In the genomic region with DNA sequence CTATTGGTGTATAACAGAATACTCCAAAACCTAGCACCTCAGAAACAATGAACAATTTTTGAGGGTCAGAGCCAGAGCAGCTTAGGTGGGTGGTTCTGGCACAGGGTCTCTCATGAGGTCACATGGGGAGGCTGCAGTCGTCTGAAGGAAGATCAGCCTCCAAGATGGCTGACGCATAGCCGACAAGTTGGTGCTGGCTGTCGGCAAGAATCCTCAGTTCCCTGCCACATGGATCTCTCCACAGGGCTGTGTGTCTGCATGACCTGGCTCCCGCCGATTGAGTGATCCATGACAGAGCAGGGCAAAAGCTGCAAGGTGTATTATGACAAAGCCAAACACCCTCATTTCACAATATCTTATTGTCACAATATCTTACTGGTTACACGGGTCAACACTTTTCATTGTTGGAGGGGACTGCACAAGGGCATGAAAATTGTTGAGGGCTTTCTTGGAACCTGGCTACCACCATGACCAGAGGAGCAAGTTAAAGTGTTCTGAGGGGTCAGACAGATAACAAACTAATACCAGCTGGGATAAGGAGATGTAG, we compare ENCODE assay signal across 13 cellular contexts. TPM values are rescaled to one million over a fixed set of nuclear protein-coding genes. Genes with fewer than 3 reads are reported as not detected.
DNase-seq lines count a peak whose midpoint lies in the region; ATAC-seq, FAIRE-seq and TF ChIP-seq lines count a peak whose summit lies in the region.
"Had no signal": no experiment of that assay in that cellular context is flagged by ENCODE, and none has a peak within 500 bp of the region (broad histone marks: within the 10 kb centered on the region; RNA-seq: fewer than 3 reads in every experiment).

No MANE protein-coding gene starts in this region.

- H2AK5ac ChIP-seq in H1 (ENCODE audit: low read depth, low read length) (peak overlapping the region; percentile 7; the same call in 1 of the 2 replicates), trophoblast cell (ENCODE audit: low read length) (no peak overlapping the region)

- H2BK120ac ChIP-seq in H1 (replicated peaks; ENCODE audit: low read depth, low read length), result no peak overlapping the region
- H2BK120ac ChIP-seq in trophoblast cell (ENCODE audit: insufficient read depth, low read length, poor library complexity), result no peak overlapping the region

- no peak overlapping the region for H3K56ac ChIP-seq in H1 (replicated peaks; ENCODE audit: insufficient read length, low read depth, low read length)

- no peak overlapping the region for H4K5ac ChIP-seq in H1 (ENCODE audit: insufficient read length, low read depth, low read length)

- H3K4me1 ChIP-seq in DND-41 (ENCODE audit: insufficient read depth, low read length) (peaks cover 36% of the 10 kb centered on the region), H1 (replicated peaks in 1 of 4; ENCODE audit: control insufficient read depth in 3 of 4, insufficient read depth in 4 of 4, low read length in 3 of 4) (peaks cover 0 to 6% (median 1%) of the 10 kb centered on the region in 4 experiments; a peak in 4 of 7 replicates), trophoblast cell (ENCODE audit: control insufficient read depth in 1 of 2, insufficient read depth in 2 of 2, low read length in 2 of 2) (peaks cover 8 to 24% of the 10 kb centered on the region in 2 experiments)

- no peak overlapping the region for H3K18ac ChIP-seq in H1 (ENCODE audit: extremely low read depth, low read length)
- H3K18ac ChIP-seq in trophoblast cell (ENCODE audit: low read length), result no peak overlapping the region

- H2BK12ac ChIP-seq in H1 (ENCODE audit: low read depth, low read length), result no peak overlapping the region
- H2BK12ac ChIP-seq in trophoblast cell (ENCODE audit: low read length), result no peak overlapping the region

- H3K23me2 ChIP-seq in H1 (ENCODE audit: low read depth, low read length), result peaks cover 5% of the 10 kb centered on the region

- H2BK5ac ChIP-seq in H1 (ENCODE audit: low read depth, low read length), result no peak overlapping the region
- no peak overlapping the region for H2BK5ac ChIP-seq in trophoblast cell (ENCODE audit: low read depth, low read length, poor library complexity)

- no peak for FAIRE-seq in H1 (lab: Jason Lieb, UNC)
- FAIRE-seq: endometrium had no signal

- no peak for TF ChIP-seq CTCF in DND-41 (IDR thresholded peaks at IDR 0.05; ENCODE audit: borderline replicate concordance, extremely low read depth, low read length, poor library complexity, severe bottlenecking)
- no peak for TF ChIP-seq CTCF in RWPE1 (conservative IDR thresholded peaks at IDR 0.05; ENCODE audit: low read depth)
- TF ChIP-seq CTCF in H1 (IDR thresholded peaks at IDR 0.05; ENCODE audit: control extremely low read depth in 1 of 3, insufficient read depth in 1 of 3, low read depth in 1 of 3, low read length in 3 of 3), result no peak

- TF ChIP-seq POLR2A in H1 (IDR thresholded peaks at IDR 0.05; ENCODE audit: control extremely low read depth in 1 of 2, low read depth in 2 of 2, low read length in 2 of 2), result no peak

- ATAC-seq in DND-41 (ENCODE audit: insufficient read depth, low read depth), result no peak
- ATAC-seq in GM21786 (IDR thresholded peaks at IDR 0.05; ENCODE audit: unreplicated experiment), result no peak
- ATAC-seq in HG03565 (IDR thresholded peaks at IDR 0.05; ENCODE audit: unreplicated experiment), result no peak
- ATAC-seq: body of pancreas had no signal

- no peak overlapping the region for H4K12ac ChIP-seq in trophoblast cell (ENCODE audit: low read depth, low read length)

- H3K9ac ChIP-seq in DND-41 (ENCODE audit: low read depth, low read length) (no peak overlapping the region; the same call in 1 of the 2 replicates), H1 (replicated peaks in 1 of 4; ENCODE audit: extremely low read depth in 1 of 4, low read depth in 3 of 4, low read length in 3 of 4) (no peak overlapping the region), trophoblast cell (ENCODE audit: low read length) (no peak overlapping the region)

- H3K4ac ChIP-seq in H1 (replicated peaks; ENCODE audit: insufficient read length, low read depth, low read length), result no peak overlapping the region
- peak overlapping the region; percentile 94 for H3K4ac ChIP-seq in trophoblast cell (ENCODE audit: low read depth, low read length)

- H4K91ac ChIP-seq in H1 (replicated peaks; ENCODE audit: insufficient read length, low read length) (no peak overlapping the region), trophoblast cell (ENCODE audit: low read depth, low read length) (no peak overlapping the region)

- CTCF ChIA-PET in RWPE1 (lab: Yijun Ruan, JAX), result interaction anchor here (0.6 kb wide), 1 partner anchor 625 kb away, joined by 3 read pairs; no protein-coding TSS in a partner anchor
- CTCF ChIA-PET in H1 (lab: Charles Lee; ENCODE audit: partially characterized antibody), result interaction anchor here (0.6 to 1.1 kb wide), 3 partner anchors 17 to 409 kb away, joined by 3 to 4 read pairs (median 3); no protein-coding TSS in a partner anchor

- POLR2A ChIA-PET in RWPE1 (lab: Yijun Ruan, JAX; ENCODE audit: low non-redundant PET), result no interaction called here
- POLR2A ChIA-PET in H1 (lab: Charles Lee; ENCODE audit: partially characterized antibody), result interaction anchor here (4.3 kb wide), 1 partner anchor 19 kb away, joined by 26 read pairs; the partner anchor contains the start of gene MYL12A

- H2AFZ ChIP-seq in DND-41 (ENCODE audit: low read depth, low read length), result no peak overlapping the region
- H2AFZ ChIP-seq in H1 (ENCODE audit: low read length), result no peak overlapping the region
- H2AFZ ChIP-seq in trophoblast cell (ENCODE audit: insufficient read depth, low read length, poor library complexity), result no peak overlapping the region

- H3K4me3 ChIP-seq in DND-41 (ENCODE audit: low read depth in 1 of 2, low read length in 2 of 2) (no peak overlapping the region), H1 (ENCODE audit: extremely low read depth in 1 of 4, insufficient read depth in 2 of 4, low read depth in 3 of 4, low read length in 4 of 4) (no peak overlapping the region), trophoblast cell (ENCODE audit: low read depth, low read length) (no peak overlapping the region)
- H3K4me3 ChIP-seq: body of pancreas had no signal

- H3K27me3 ChIP-seq in DND-41 (ENCODE audit: insufficient read depth, low read length, poor library complexity), result no peaks in the 10 kb centered on the region
- no peaks in the 10 kb centered on the region for H3K27me3 ChIP-seq in H1 (replicated peaks in 1 of 4; ENCODE audit: control insufficient read depth in 3 of 4, extremely low read depth in 1 of 4, insufficient read depth in 3 of 4, low read length in 3 of 4)
- H3K27me3 ChIP-seq in trophoblast cell (ENCODE audit: insufficient read depth, low read length), result no peaks in the 10 kb centered on the region
- H3K27me3 ChIP-seq: body of pancreas had no signal

- DNase-seq in DND-41 (no peak), RWPE1 (ENCODE audit: low spot score) (peak; percentile 54), H1 (ENCODE audit: low read depth in 1 of 2, low spot score in 2 of 2) (no peak), trophoblast cell (no peak), NCI-H2107 (lab: John Stamatoyannopoulos, UW) (no peak)
- DNase-seq: HCEC 1CT; hypothalamus; NCI-H2081 treated with DMSO at 0.1 percent for 48 hours; stimulated activated CD4-positive, alpha-beta T cell treated with anti-CD3 and anti-CD28 coated beads, Interleukin-4, amount 100 ng/mL, for 4 hours had no signal

- H3K36me3 ChIP-seq in DND-41 (ENCODE audit: insufficient read depth, low read length) (peaks cover 6% of the 10 kb centered on the region; the same call in 1 of the 2 replicates), H1 (ENCODE audit: control insufficient read depth in 2 of 4, insufficient read depth in 4 of 4, low read length in 3 of 4) (no peaks in the 10 kb centered on the region), trophoblast cell (ENCODE audit: control insufficient read depth in 1 of 2, insufficient read depth in 2 of 2, low read length in 2 of 2) (peaks cover 3 to 4% of the 10 kb centered on the region in 2 experiments)

- H3K4me2 ChIP-seq in DND-41 (ENCODE audit: insufficient read depth, low read length) (peak overlapping the region; percentile 21; the same call in 1 of the 2 replicates), H1 (ENCODE audit: insufficient read depth in 1 of 2, low read depth in 2 of 2, low read length in 2 of 2) (no peak overlapping the region), trophoblast cell (ENCODE audit: low read length) (no peak overlapping the region)

- peaks cover 100% of the 10 kb centered on the region for H3K79me2 ChIP-seq in DND-41 (ENCODE audit: insufficient read depth, low read length)
- H3K79me2 ChIP-seq in H1 (ENCODE audit: control insufficient read depth in 1 of 2, insufficient read depth in 2 of 2, low read length in 2 of 2), result peaks cover 54 to 89% of the 10 kb centered on the region in 2 experiments
- H3K79me2 ChIP-seq in trophoblast cell (ENCODE audit: control insufficient read depth, insufficient read depth, low read length, poor library complexity), result peaks cover 35% of the 10 kb centered on the region

- TF ChIP-seq RAD21 in H1 (IDR thresholded peaks at IDR 0.05 in 1 of 2, conservative IDR thresholded peaks at IDR 0.05 in 1 of 2; ENCODE audit: low read depth in 2 of 2, low read length in 2 of 2), result no peak

- H3K9me3 ChIP-seq in DND-41 (ENCODE audit: insufficient read depth, low read length, severe bottlenecking) (no peaks in the 10 kb centered on the region), H1 (ENCODE audit: insufficient read depth in 2 of 2, low read depth in 1 of 2, low read length in 1 of 2) (no peaks in the 10 kb centered on the region), trophoblast cell (ENCODE audit: insufficient read depth, low read depth, low read length) (no peaks in the 10 kb centered on the region)
- H3K9me3 ChIP-seq: body of pancreas had no signal

- no peak overlapping the region for H3K14ac ChIP-seq in H1 (ENCODE audit: insufficient read length)
- no peak overlapping the region for H3K14ac ChIP-seq in trophoblast cell (ENCODE audit: low read length)

- H2BK15ac ChIP-seq in H1 (ENCODE audit: low read length), result no peak overlapping the region

- H2BK20ac ChIP-seq in H1 (ENCODE audit: low read length), result no peak overlapping the region

- H3K79me1 ChIP-seq in H1 (ENCODE audit: low read depth, low read length) (peaks cover 8% of the 10 kb centered on the region), trophoblast cell (ENCODE audit: low read length) (peaks cover 15% of the 10 kb centered on the region)

- no peak for TF ChIP-seq EP300 in H1 (IDR thresholded peaks at IDR 0.05; ENCODE audit: borderline replicate concordance in 1 of 2, low read depth in 2 of 2, low read length in 2 of 2)

- H4K20me1 ChIP-seq in DND-41 (ENCODE audit: insufficient read depth, low read length) (peaks cover 74% of the 10 kb centered on the region), H1 (replicated peaks in 1 of 2; ENCODE audit: control insufficient read depth in 1 of 2, insufficient read depth in 2 of 2, low read length in 2 of 2) (peaks cover 6 to 29% of the 10 kb centered on the region in 2 experiments)

- 68% methylated on average over 7 of the region's 7 CpGs; no CpG with 5 or more reads in 1 of the 2 experiments for WGBS in H1 (ENCODE audit: extremely low coverage in 1 of 2, insufficient coverage in 1 of 2, insufficient read length in 1 of 2, insufficient replicate concordance in 2 of 2, low coverage in 1 of 2, low lambda C conversion rate in 2 of 2, missing lambda C conversion rate in 1 of 2), 2 experiments
- WGBS in trophoblast cell (ENCODE audit: extremely low coverage, insufficient coverage, insufficient read length), result no CpG with 5 or more reads among the region's 7 CpGs

- no peak overlapping the region for H3K23ac ChIP-seq in H1 (ENCODE audit: insufficient read length)
- H3K23ac ChIP-seq in trophoblast cell (ENCODE audit: low read length), result no peak overlapping the region

- H4K8ac ChIP-seq in H1 (ENCODE audit: extremely low read depth, insufficient read depth, low read length) (no peak overlapping the region; the same call in 1 of the 2 replicates), trophoblast cell (ENCODE audit: low read depth, low read length) (no peak overlapping the region)

- H3K27ac ChIP-seq in DND-41 (ENCODE audit: low read length) (no peak overlapping the region), RWPE1 (peak overlapping the region; percentile 75), H1 (ENCODE audit: low read depth, low read length) (no peak overlapping the region; the same call in 1 of the 2 replicates), trophoblast cell (ENCODE audit: low read depth, low read length) (no peak overlapping the region)
- H3K27ac ChIP-seq: body of pancreas had no signal

RNA-seq across cellular contexts. Expression of gene MYL12B, which starts 4.2 kb away (rescaled TPM):
- total RNA-seq in H1 (2021; fragmentation: NEBNext Ultra II Directional; extraction: Animal tissue kit (Norgen Biotek cat#: 25700)), result 164 and 174 TPM in 2 replicates
- 100 and 188 TPM in 2 replicates for polyA plus RNA-seq in H1 (2011; rRNA removed)
- polyA plus RNA-seq in H1 (2011; cell fraction: cytosol; rRNA removed), result 199 TPM
- 56.0 TPM for polyA plus RNA-seq in H1 (2011; cell fraction: nucleus; rRNA removed)
- polyA plus RNA-seq in H1 (2012, experiment 1 of 2), result 177 to 224 TPM (median 188 TPM) in 4 replicates
- 35.3 TPM for polyA plus RNA-seq in H1 (2012, experiment 2 of 2)
- 207 TPM for polyA plus RNA-seq in H1 (2013, experiment 1 of 2)
- polyA plus RNA-seq in H1 (2013, experiment 2 of 2), result 203 TPM
- 82.3 and 109 TPM in 2 replicates for polyA minus RNA-seq in H1 (2011; rRNA and poly(A)+ RNA removed)
- 64.8 TPM for polyA minus RNA-seq in H1 (2011; cell fraction: cytosol; rRNA and poly(A)+ RNA removed)
- 41.4 TPM for polyA minus RNA-seq in H1 (2011; cell fraction: nucleus; rRNA and poly(A)+ RNA removed)
- polyA plus RNA-seq in trophoblast cell (2013), result 559 and 577 TPM in 2 replicates

RNA-seq across cellular contexts. Expression of gene MYL12A, which starts 18.5 kb away (rescaled TPM):
- total RNA-seq in H1 (2021; fragmentation: NEBNext Ultra II Directional; extraction: Animal tissue kit (Norgen Biotek cat#: 25700)), result 238 and 247 TPM in 2 replicates
- 88.4 and 188 TPM in 2 replicates for polyA plus RNA-seq in H1 (2011; rRNA removed)
- 203 TPM for polyA plus RNA-seq in H1 (2011; cell fraction: cytosol; rRNA removed)
- polyA plus RNA-seq in H1 (2011; cell fraction: nucleus; rRNA removed), result 60.5 TPM
- 198 to 308 TPM (median 222 TPM) in 4 replicates for polyA plus RNA-seq in H1 (2012, experiment 1 of 2)
- polyA plus RNA-seq in H1 (2012, experiment 2 of 2), result 81.9 TPM
- polyA plus RNA-seq in H1 (2013, experiment 1 of 2), result 348 TPM
- 332 TPM for polyA plus RNA-seq in H1 (2013, experiment 2 of 2)
- polyA minus RNA-seq in H1 (2011; rRNA and poly(A)+ RNA removed), result 151 and 173 TPM in 2 replicates
- 91.4 TPM for polyA minus RNA-seq in H1 (2011; cell fraction: cytosol; rRNA and poly(A)+ RNA removed)
- polyA minus RNA-seq in H1 (2011; cell fraction: nucleus; rRNA and poly(A)+ RNA removed), result 165 TPM
- polyA plus RNA-seq in trophoblast cell (2013), result 475 and 498 TPM in 2 replicates

RNA-seq across cellular contexts. Expression of gene MYOM1, which starts 46.4 kb away (rescaled TPM):
- 0.32 and 0.78 TPM in 2 replicates for total RNA-seq in H1 (2021; fragmentation: NEBNext Ultra II Directional; extraction: Animal tissue kit (Norgen Biotek cat#: 25700))
- 0.06 and 0.16 TPM in 2 replicates for polyA plus RNA-seq in H1 (2011; rRNA removed)
- polyA plus RNA-seq in H1 (2011; cell fraction: cytosol; rRNA removed), result 0.21 TPM
- polyA plus RNA-seq in H1 (2011; cell fraction: nucleus; rRNA removed), result 0.20 TPM
- polyA plus RNA-seq in H1 (2012, experiment 1 of 2), result 0.23 to 0.49 TPM (median 0.34 TPM) in 4 replicates
- polyA plus RNA-seq in H1 (2012, experiment 2 of 2), result not detected
- polyA plus RNA-seq in H1 (2013, experiment 1 of 2), result 0.14 TPM
- 0.18 TPM for polyA plus RNA-seq in H1 (2013, experiment 2 of 2)
- polyA minus RNA-seq in H1 (2011; rRNA and poly(A)+ RNA removed), result 0.05 and 0.54 TPM in 2 replicates
- polyA minus RNA-seq in H1 (2011; cell fraction: cytosol; rRNA and poly(A)+ RNA removed), result not detected
- 0.50 TPM for polyA minus RNA-seq in H1 (2011; cell fraction: nucleus; rRNA and poly(A)+ RNA removed)
- 0.08 and 0.15 TPM in 2 replicates for polyA plus RNA-seq in trophoblast cell (2013)
